Comparison of ENCODE assay signal across 9 cellular contexts in the genomic region with DNA sequence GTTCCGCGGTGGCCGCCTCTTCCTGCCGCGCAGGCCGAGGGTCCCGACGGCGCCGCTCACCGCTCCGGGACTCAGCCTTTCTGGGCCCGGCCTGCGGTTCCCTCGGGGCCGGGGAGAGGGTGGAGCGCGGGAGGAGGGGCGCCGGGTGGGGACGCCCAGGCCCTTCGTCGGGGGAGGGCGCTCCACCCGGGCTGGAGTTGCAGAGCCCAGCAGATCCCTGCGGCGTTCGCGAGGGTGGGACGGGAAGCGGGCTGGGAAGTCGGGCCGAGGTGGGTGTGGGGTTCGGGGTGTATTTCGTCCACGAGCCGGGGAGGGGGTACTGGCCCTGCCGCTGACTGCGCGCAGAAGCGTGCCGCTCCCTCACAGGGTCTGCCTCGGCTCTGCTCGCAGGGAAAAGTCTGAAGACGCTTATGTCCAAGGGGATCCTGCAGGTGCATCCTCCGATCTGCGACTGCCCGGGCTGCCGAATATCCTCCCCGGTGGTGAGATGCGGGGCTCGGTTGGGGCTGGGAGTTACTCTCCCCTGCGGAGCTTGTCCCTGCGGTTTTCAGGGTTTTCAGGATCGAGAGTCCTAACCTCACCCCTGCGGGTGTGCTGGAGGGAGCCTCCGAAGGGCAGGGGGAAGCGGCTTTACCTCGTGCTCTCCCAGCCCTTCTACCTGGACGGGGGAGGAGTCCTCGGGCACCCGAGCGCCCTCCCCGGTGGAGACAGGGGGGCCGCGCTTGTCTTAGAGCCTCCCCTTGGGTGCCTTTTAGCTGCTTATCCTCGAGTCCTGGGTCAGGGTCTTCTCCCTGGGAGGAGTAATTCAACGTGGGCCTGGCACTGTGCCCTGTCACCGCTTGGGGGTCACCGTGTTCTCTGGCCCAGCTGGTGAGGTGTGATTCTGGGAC. TPM values are rescaled to one million over a fixed set of nuclear protein-coding genes. Genes with fewer than 3 reads are reported as not detected.
A peak's percentile ranks its signal among the peaks of the same experiment; 100 is the strongest.
DNase-seq lines count a peak whose midpoint lies in the region; ATAC-seq and TF ChIP-seq lines count a peak whose summit lies in the region.
"Had no signal": no experiment of that assay in that cellular context is flagged by ENCODE, and none has a peak within 500 bp of the region (broad histone marks: within the 10 kb centered on the region; RNA-seq: fewer than 3 reads in every experiment).

No MANE protein-coding gene starts in this region.

- H3K36me3 ChIP-seq in SK-N-MC (ENCODE audit: insufficient read depth, low read length): peaks cover 17% of the 10 kb centered on the region; the same call in 1 of the 2 replicates
- no peaks in the 10 kb centered on the region for H3K36me3 ChIP-seq in tibial artery

- H3K4me1 ChIP-seq in tibial artery: peaks cover 3 to 51% (median 38%) of the 10 kb centered on the region in 4 donors

- H3K27me3 ChIP-seq in tibial artery: peaks cover 0 to 45% of the 10 kb centered on the region in 2 donors

- DNase-seq in activated naive CD8-positive, alpha-beta T cell treated with anti-CD3 and anti-CD28 coated beads for 36 hours: no peak
- no peak for DNase-seq in SK-N-MC (ENCODE audit: low read depth, low spot score)
- peak in 1 of 2 donors; percentile 51 for DNase-seq in tibial artery
- no peak for DNase-seq in GOT3 (lab: John Stamatoyannopoulos, UW)
- no peak for DNase-seq in activated CD4-positive, alpha-beta T cell treated with anti-CD3 and anti-CD28 coated beads for 48 hours
- DNase-seq: activated effector memory CD4-positive, alpha-beta T cell treated with Interleukin-2 at 50 U/mL for 16 hours had no signal

- H3K4me3 ChIP-seq in SK-N-MC: peak overlapping the region; percentile 95
- H3K4me3 ChIP-seq in iPS-11a (ENCODE audit: low read depth, low read length): peak overlapping the region; percentile 13
- H3K4me3 ChIP-seq in tibial artery: peak overlapping the region; percentile 50 to 66

- H3K27ac Mint-ChIP-seq in activated naive CD8-positive, alpha-beta T cell: no peak overlapping the region
- no peak overlapping the region for H3K27ac Mint-ChIP-seq in activated naive CD8-positive, alpha-beta T cell treated with anti-CD3 and anti-CD28 coated beads for 36 hours

- H3K27ac ChIP-seq in SK-N-MC (0 out of 2 replicates have a peak overlapping the region, but pooled peaks have one; percentile 13), tibial artery (peak overlapping the region in 1 of 2 donors; percentile 50)

- H3K9me3 ChIP-seq in SK-N-MC (ENCODE audit: low read depth, low read length) (no peaks in the 10 kb centered on the region), tibial artery (no peaks in the 10 kb centered on the region)

- no peaks in the 10 kb centered on the region for H3K9me3 Mint-ChIP-seq in activated naive CD8-positive, alpha-beta T cell (ENCODE audit: low read depth)
- no peaks in the 10 kb centered on the region for H3K9me3 Mint-ChIP-seq in activated naive CD8-positive, alpha-beta T cell treated with anti-CD3 and anti-CD28 coated beads for 36 hours

- TF ChIP-seq CTCF in tibial artery (IDR thresholded peaks at IDR 0.05): no peak

- H3K9ac ChIP-seq in SK-N-MC (ENCODE audit: insufficient read length): peak overlapping the region; percentile 89

- peaks cover 20% of the 10 kb centered on the region for H3K27me3 Mint-ChIP-seq in activated naive CD8-positive, alpha-beta T cell
- peaks cover 61% of the 10 kb centered on the region for H3K27me3 Mint-ChIP-seq in activated naive CD8-positive, alpha-beta T cell treated with anti-CD3 and anti-CD28 coated beads for 36 hours

- H3K4me1 Mint-ChIP-seq in activated naive CD8-positive, alpha-beta T cell (ENCODE audit: low read depth): peaks cover 12% of the 10 kb centered on the region
- H3K4me1 Mint-ChIP-seq in activated naive CD8-positive, alpha-beta T cell treated with anti-CD3 and anti-CD28 coated beads for 36 hours: peaks cover 5% of the 10 kb centered on the region

- no peak for ATAC-seq in HG03571 (IDR thresholded peaks at IDR 0.05; ENCODE audit: unreplicated experiment)

- intact Hi-C loops in tibial artery (cut with DNase I; ENCODE audit: low total_unique reads): no loop called here

- peak overlapping the region; percentile 52 for H3K4me3 Mint-ChIP-seq in activated naive CD8-positive, alpha-beta T cell
- H3K4me3 Mint-ChIP-seq in activated naive CD8-positive, alpha-beta T cell treated with anti-CD3 and anti-CD28 coated beads for 36 hours: no peak overlapping the region

- no peaks in the 10 kb centered on the region for H3K36me3 Mint-ChIP-seq in activated naive CD8-positive, alpha-beta T cell
- no peaks in the 10 kb centered on the region for H3K36me3 Mint-ChIP-seq in activated naive CD8-positive, alpha-beta T cell treated with anti-CD3 and anti-CD28 coated beads for 36 hours

RNA-seq across cellular contexts. Expression of a gene that starts 2.1 kb away (rescaled TPM):
- not detected for total RNA-seq in activated naive CD8-positive, alpha-beta T cell treated with anti-CD3 and anti-CD28 coated beads for 36 hours

RNA-seq across cellular contexts. Expression of a gene that starts 33.3 kb away (rescaled TPM):
- 100 to 1,000 TPM; 176 to 185 TPM for total RNA-seq in activated naive CD8-positive, alpha-beta T cell treated with anti-CD3 and anti-CD28 coated beads for 36 hours

RNA-seq across cellular contexts. Expression of a gene that starts 34.6 kb away (rescaled TPM):
- total RNA-seq in activated naive CD8-positive, alpha-beta T cell treated with anti-CD3 and anti-CD28 coated beads for 36 hours: 10 to 100 TPM; 19.5 to 22.5 TPM

RNA-seq across cellular contexts. Expression of a gene that starts 40.5 kb away (rescaled TPM):
- 1 to 10 TPM in 1 of 2 experiments, under 1 TPM in 1; 0.85 to 1.3 TPM for total RNA-seq in activated naive CD8-positive, alpha-beta T cell treated with anti-CD3 and anti-CD28 coated beads for 36 hours

RNA-seq across cellular contexts. Expression of a gene that starts 56.1 kb away (rescaled TPM):
- total RNA-seq in activated naive CD8-positive, alpha-beta T cell treated with anti-CD3 and anti-CD28 coated beads for 36 hours: not detected

Comparison
In these comparisons a context has a peak if more than half of its experiments do, and no peak if none do; other contexts are left out.
1. H3K4me3 ChIP-seq: peak in every context shown above with its lines; median percentile 95 in SK-N-MC; 58 in tibial artery; 13 in iPS-11a.